13 cellular contexts compared by ENCODE assay signal in genomic region chr11:127000991-127001390, GRCh38. TPM values are rescaled to one million over a fixed set of nuclear protein-coding genes. Genes with fewer than 3 reads are reported as not detected.
DNase-seq lines count a peak whose midpoint lies in the region; ATAC-seq and TF ChIP-seq lines count a peak whose summit lies in the region.
"Had no signal": no experiment of that assay in that cellular context is flagged by ENCODE, and none has a peak within 500 bp of the region (broad histone marks: within the 10 kb centered on the region; RNA-seq: fewer than 3 reads in every experiment).

No MANE protein-coding gene starts in this region.

- POLR2A ChIA-PET in AG04449 (lab: Yijun Ruan, JAX): interaction anchor here (0.7 to 0.8 kb wide), 2 partner anchors 9 to 516 kb away, joined by 3 read pairs; no protein-coding TSS in a partner anchor
- POLR2A ChIA-PET in RWPE1 (lab: Yijun Ruan, JAX; ENCODE audit: low non-redundant PET): no interaction called here

- H3K9ac ChIP-seq in colonic mucosa (ENCODE audit: low read depth in 2 of 2, low read length in 2 of 2) (no peak overlapping the region), mesenchymal stem cell (ENCODE audit: low read length) (peak overlapping the region; percentile 81)

- DNase-seq in AG04449 (ENCODE audit: low read depth, low spot score) (no peak), HFF-Myc (ENCODE audit: extremely low read depth, low read depth) (no peak), colonic mucosa (no peak), mesenchymal stem cell (no peak), COLO829 (ENCODE audit: low spot score) (no peak), RWPE1 (ENCODE audit: low spot score) (no peak), foreskin keratinocyte (no peak)
- DNase-seq in stimulated activated naive CD8-positive, alpha-beta T cell treated with anti-CD3 and anti-CD28 coated beads, Interleukin-15, Interleukin-2, amounts not matched to agents 100 U/mL and 50 U/mL, for 24 hours: no peak
- DNase-seq: activated naive CD4-positive, alpha-beta T cell treated with anti-CD3 and anti-CD28 coated beads, Interleukin-2, amount 50 U/mL, for 16 hours; CD8-positive, alpha-beta memory T cell; stimulated activated CD4-positive, alpha-beta T cell treated with anti-CD3 and anti-CD28 coated beads, Interleukin-1b, Interleukin-23, amount 100 ng/mL, for 48 hours had no signal

- no peak overlapping the region for H2AK5ac ChIP-seq in mesenchymal stem cell (ENCODE audit: low read length, severe bottlenecking)

- H3K4ac ChIP-seq in mesenchymal stem cell (ENCODE audit: low read depth in 1 of 2, low read length in 2 of 2): no peak overlapping the region

- peaks cover 67% of the 10 kb centered on the region for H3K27me3 ChIP-seq in colonic mucosa
- peaks cover 0 to 73% of the 10 kb centered on the region in 2 experiments for H3K27me3 ChIP-seq in mesenchymal stem cell (ENCODE audit: control insufficient read depth in 1 of 2, insufficient read depth in 1 of 2, low read length in 2 of 2)
- H3K27me3 ChIP-seq in foreskin keratinocyte: peaks cover 61% of the 10 kb centered on the region

- H3K4me3 ChIP-seq in AG04449 (ENCODE audit: low read depth, low read length) (peak overlapping the region; percentile 66), HFF-Myc (replicated peaks; ENCODE audit: low read depth, low read length) (peak overlapping the region; percentile 55), colonic mucosa (peak overlapping the region; percentile 19), mesenchymal stem cell (ENCODE audit: insufficient read depth in 1 of 2, low read depth in 1 of 2, low read length in 2 of 2) (peak overlapping the region in 1 of 2 experiments; percentile 88)

- peak overlapping the region; percentile 81 for H3K4me2 ChIP-seq in mesenchymal stem cell (ENCODE audit: low read length, poor library complexity, severe bottlenecking)

- no peak overlapping the region for H2AFZ ChIP-seq in mesenchymal stem cell (ENCODE audit: low read depth, low read length)

- no peak overlapping the region for H2BK5ac ChIP-seq in mesenchymal stem cell (ENCODE audit: low read depth, low read length, poor library complexity, severe bottlenecking)

- no peaks in the 10 kb centered on the region for H3K9me3 ChIP-seq in colonic mucosa
- no peaks in the 10 kb centered on the region for H3K9me3 ChIP-seq in mesenchymal stem cell (ENCODE audit: control insufficient read depth, low read length)

- intact Hi-C loops in colonic mucosa (cut with DNase I): no loop called here

- ATAC-seq in stimulated activated naive CD8-positive, alpha-beta T cell treated with anti-CD3 and anti-CD28 coated beads, Interleukin-15, Interleukin-2, amounts not matched to agents 100 U/mL and 50 U/mL, for 24 hours: no peak
- no peak for ATAC-seq in foreskin keratinocyte

- H2BK15ac ChIP-seq in mesenchymal stem cell (ENCODE audit: low read depth, poor library complexity, severe bottlenecking): no peak overlapping the region

- peaks cover 24% of the 10 kb centered on the region for H3K79me1 ChIP-seq in mesenchymal stem cell (replicated peaks; ENCODE audit: low read length, poor library complexity, severe bottlenecking)

- no peaks in the 10 kb centered on the region for H3K4me1 ChIP-seq in colonic mucosa
- H3K4me1 ChIP-seq in mesenchymal stem cell (ENCODE audit: control insufficient read depth, insufficient read depth, low read depth, low read length): peaks cover 27% of the 10 kb centered on the region
- H3K4me1 ChIP-seq in foreskin keratinocyte: no peaks in the 10 kb centered on the region

- no peaks in the 10 kb centered on the region for H3K36me3 ChIP-seq in colonic mucosa
- no peaks in the 10 kb centered on the region for H3K36me3 ChIP-seq in mesenchymal stem cell (ENCODE audit: control insufficient read depth in 1 of 2, insufficient read depth in 2 of 2, low read depth in 1 of 2, low read length in 2 of 2)

- no peak overlapping the region for H3K27ac ChIP-seq in colonic mucosa
- H3K27ac ChIP-seq in mesenchymal stem cell (ENCODE audit: low read length, poor library complexity, severe bottlenecking): no peak overlapping the region
- H3K27ac ChIP-seq in RWPE1: no peak overlapping the region
- H3K27ac ChIP-seq in foreskin keratinocyte: no peak overlapping the region

- no peak overlapping the region for H4K91ac ChIP-seq in mesenchymal stem cell (ENCODE audit: low read length)

- CTCF ChIA-PET in AG04449 (lab: Yijun Ruan, JAX): interaction anchor here (1.2 to 4.1 kb wide), 6 partner anchors 8 to 560 kb away, joined by 3 to 18 read pairs (median 10); no protein-coding TSS in a partner anchor
- CTCF ChIA-PET in RWPE1 (lab: Yijun Ruan, JAX): no interaction called here

- H3K23ac ChIP-seq in mesenchymal stem cell (ENCODE audit: low read length in 2 of 2): no peak overlapping the region

- H2BK120ac ChIP-seq in mesenchymal stem cell (ENCODE audit: low read depth, low read length): no peak overlapping the region

- H4K8ac ChIP-seq in mesenchymal stem cell (ENCODE audit: low read length): no peak overlapping the region

- TF ChIP-seq CTCF in AG04449 (IDR thresholded peaks at IDR 0.05; ENCODE audit: insufficient read depth, low read length, missing control alignments) (no peak), HFF-Myc (IDR thresholded peaks at IDR 0.05; ENCODE audit: low read depth, low read length, missing control alignments) (no peak), colonic mucosa (IDR thresholded peaks at IDR 0.05) (no peak), RWPE1 (conservative IDR thresholded peaks at IDR 0.05; ENCODE audit: low read depth) (no peak), foreskin keratinocyte (conservative IDR thresholded peaks at IDR 0.05) (no peak)

- no peak overlapping the region for H2BK12ac ChIP-seq in mesenchymal stem cell (ENCODE audit: low read length in 2 of 2)

- H3K14ac ChIP-seq in mesenchymal stem cell (ENCODE audit: low read length in 2 of 2): no peak overlapping the region

- 32% methylated on average over 6 of the region's 6 CpGs for WGBS in mesenchymal stem cell

- no peak overlapping the region for H3K18ac ChIP-seq in mesenchymal stem cell (ENCODE audit: low read depth in 1 of 2, low read length in 2 of 2)

RNA-seq across cellular contexts. Expression of gene KIRREL3, which starts 0.4 kb away (rescaled TPM):
- total RNA-seq in colonic mucosa (under 1 TPM; 0.61 to 0.64 TPM), foreskin keratinocyte (0.03 TPM in 1 of 2 replicates, not detected in the other)
- 0.04 TPM for polyA plus RNA-seq in mesenchymal stem cell (2013, experiment 1 of 2)
- 0.04 TPM for polyA plus RNA-seq in mesenchymal stem cell (2013, experiment 2 of 2)
- polyA plus RNA-seq in foreskin keratinocyte: 0.08 TPM in 1 of 2 replicates, not detected in the other
- total RNA-seq: CD8-positive, alpha-beta memory T cell; dermis microvascular lymphatic vessel endothelial cell; T-helper 1 cell treated with Interleukin-12 subunit alpha and Interleukin-12 subunit beta and Interleukin-4 antibody, amounts not matched to agents 30 ng/mL and 1 ng/mL, for 36 hours had no signal
- polyA plus RNA-seq: CD8-positive, alpha-beta memory T cell had no signal
